In the genomic region with DNA sequence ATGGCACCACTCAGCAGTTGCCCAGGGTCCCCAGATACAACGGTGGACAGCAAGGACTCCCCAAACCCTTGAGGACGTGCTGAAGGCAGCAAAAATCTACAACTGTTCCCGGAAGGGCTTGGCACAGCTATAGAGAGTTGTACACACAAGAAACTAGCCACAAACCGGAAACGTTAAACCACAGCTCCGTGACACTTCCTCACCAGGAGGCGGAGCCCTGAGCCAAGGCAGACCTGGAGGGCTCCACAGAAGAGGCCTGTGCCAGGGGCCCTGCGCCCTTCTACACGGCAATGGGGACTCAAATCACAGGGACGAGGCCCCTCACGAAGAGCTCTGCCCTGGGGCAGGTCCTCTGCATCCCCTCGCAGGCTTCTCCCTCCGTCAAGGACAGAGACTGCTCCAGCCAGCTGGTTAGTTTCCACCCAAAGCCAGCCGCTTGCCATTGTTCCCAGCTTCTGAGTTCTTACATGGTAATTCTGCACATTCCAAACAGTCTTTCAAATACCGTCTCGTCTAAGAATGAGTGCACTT, we compare ENCODE assay signal across 8 cellular contexts.
DNase-seq lines count a peak whose midpoint lies in the region; ATAC-seq, FAIRE-seq and TF ChIP-seq lines count a peak whose summit lies in the region.

No MANE protein-coding gene starts in this region.

- peak; percentile 88 for ATAC-seq in GM19351 (IDR thresholded peaks at IDR 0.05; ENCODE audit: unreplicated experiment)
- ATAC-seq in HG03442 (IDR thresholded peaks at IDR 0.05; ENCODE audit: unreplicated experiment): peak; percentile 82

- DNase-seq in AG04449 (ENCODE audit: low read depth, low spot score): no peak
- DNase-seq in T-helper 2 cell: peak; percentile 55 to 98 (median 87)
- DNase-seq in amniotic epithelial cell (ENCODE audit: low read depth): peak; percentile 84
- DNase-seq in kidney: peak; percentile 90
- peak; percentile 70 to 92 for DNase-seq in stimulated activated CD4-positive, alpha-beta T cell treated with anti-CD3 and anti-CD28 coated beads, Interleukin-4, amount 100 ng/mL, for 4 hours
- DNase-seq in DMS79 (lab: John Stamatoyannopoulos, UW): no peak

- TF ChIP-seq CTCF in AG04449 (IDR thresholded peaks at IDR 0.05; ENCODE audit: insufficient read depth, low read length, missing control alignments) (peak; percentile 17), kidney (IDR thresholded peaks at IDR 0.05; ENCODE audit: borderline replicate concordance, extremely low read depth, insufficient read depth) (no peak)

- CTCF ChIA-PET in AG04449 (lab: Yijun Ruan, JAX): interaction anchor here (0.8 to 1.6 kb wide), 3 partner anchors 9 to 44 kb away, joined by 3 to 8 read pairs (median 3); no protein-coding TSS in a partner anchor

- H3K27ac ChIP-seq in kidney (ENCODE audit: low read depth in 2 of 2, low read length in 2 of 2): peak overlapping the region; percentile 38 to 55

- POLR2A ChIA-PET in AG04449 (lab: Yijun Ruan, JAX): no interaction called here

- no peak for FAIRE-seq in kidney (lab: Jason Lieb, UNC)

- H3K4me3 ChIP-seq in AG04449 (ENCODE audit: low read depth, low read length) (peak overlapping the region; percentile 15; the same call in 1 of the 2 replicates), kidney (ENCODE audit: low read length in 2 of 2) (no peak overlapping the region)

- H3K9me3 ChIP-seq in kidney (ENCODE audit: control insufficient read depth in 1 of 2, low read length in 2 of 2): no peaks in the 10 kb centered on the region

- H3K4me1 ChIP-seq in kidney (ENCODE audit: control insufficient read depth in 1 of 2, insufficient read depth in 1 of 2, low read depth in 1 of 2, low read length in 2 of 2): peaks cover 21 to 45% of the 10 kb centered on the region in 2 donors

- H3K36me3 ChIP-seq in kidney (ENCODE audit: control insufficient read depth in 1 of 2, insufficient read depth in 2 of 2, low read length in 2 of 2): no peaks in the 10 kb centered on the region

- intact Hi-C loops in kidney (cut with DNase I): no loop called here

- no peak overlapping the region for H3K9ac ChIP-seq in kidney (ENCODE audit: low read length in 2 of 2)

Comparison
In these comparisons a context has a peak if more than half of its experiments do, and no peak if none do; other contexts are left out.
1. DNase-seq: peak in T-helper 2 cell (5 of 5), amniotic epithelial cell (single experiment), kidney (single experiment) and stimulated activated CD4-positive, alpha-beta T cell treated with anti-CD3 and anti-CD28 coated beads, Interleukin-4, amount 100 ng/mL, for 4 hours (2 of 2); none in AG04449 (single experiment) and DMS79 (single experiment).